Comparison of ENCODE assay signal across 8 cellular contexts in genomic region chr6:35294308-35294945, GRCh38. TPM values are rescaled to one million over a fixed set of nuclear protein-coding genes. Genes with fewer than 3 reads are reported as not detected.
DNase-seq lines count a peak whose midpoint lies in the region; ATAC-seq, FAIRE-seq and TF ChIP-seq lines count a peak whose summit lies in the region.

No MANE protein-coding gene starts in this region.

- TF ChIP-seq EP300 in stomach (IDR thresholded peaks at IDR 0.05), result no peak

- H3K4me3 ChIP-seq in SJCRH30 (no peak overlapping the region), body of pancreas (no peak overlapping the region), keratinocyte (ENCODE audit: control insufficient read depth in 2 of 3, extremely low read depth in 1 of 3, insufficient read depth in 2 of 3, low read depth in 1 of 3, low read length in 3 of 3) (no peak overlapping the region), stomach (no peak overlapping the region)

- no peak overlapping the region for H3K4me2 ChIP-seq in keratinocyte (ENCODE audit: control insufficient read depth, extremely low read depth, insufficient read depth, low read depth, low read length)

- H3K9me1 ChIP-seq in keratinocyte (ENCODE audit: control insufficient read depth, extremely low read depth, insufficient read depth, low read length), result no peaks in the 10 kb centered on the region

- H3K79me2 ChIP-seq in keratinocyte (ENCODE audit: control insufficient read depth, insufficient read depth, low read length), result peaks cover 12% of the 10 kb centered on the region

- ATAC-seq in body of pancreas, result peak; percentile 45
- ATAC-seq in HG02759 (IDR thresholded peaks at IDR 0.05; ENCODE audit: unreplicated experiment), result no peak

- H3K27ac ChIP-seq in SJCRH30, result no peak overlapping the region
- no peak overlapping the region for H3K27ac ChIP-seq in body of pancreas
- no peak overlapping the region for H3K27ac ChIP-seq in keratinocyte (ENCODE audit: control insufficient read depth, insufficient read depth, low read length)
- no peak overlapping the region for H3K27ac ChIP-seq in stomach

- H3K36me3 ChIP-seq in SJCRH30 (no peaks in the 10 kb centered on the region), body of pancreas (replicated peaks in 1 of 2; ENCODE audit: insufficient read depth in 1 of 2, low read depth in 2 of 2) (peaks cover 0 to 16% of the 10 kb centered on the region in 2 donors), keratinocyte (ENCODE audit: control insufficient read depth in 2 of 2, extremely low read depth in 1 of 2, insufficient read depth in 2 of 2, low read length in 2 of 2) (peaks cover 11 to 14% of the 10 kb centered on the region in 2 experiments), stomach (peaks cover 45 to 73% (median 66%) of the 10 kb centered on the region in 4 donors)

- intact Hi-C loops in body of pancreas (cut with DNase I), result loop anchor here (5.0 kb wide), 1 partner anchor 168 kb away; no protein-coding TSS in a partner anchor
- intact Hi-C loops in stomach (cut with DNase I; ENCODE audit: low total_unique reads), result no loop called here
- intact Hi-C loops in activated T-helper 2 cell treated with anti-CD3 and anti-CD28 coated beads, Interferon-gamma antibody, Interleukin-2, Interleukin-4, amounts not matched to agents 10 μg/mL and 5 μg/mL and 100 μg/mL, durations not matched to agents 14 hours and 24 hours and 36 hours (cut with micrococcal nuclease), result no loop called here

- peaks cover 58% of the 10 kb centered on the region for H3K36me3 Mint-ChIP-seq in activated T-helper 2 cell treated with anti-CD3 and anti-CD28 coated beads, Interferon-gamma antibody, Interleukin-2, Interleukin-4, amounts not matched to agents 10 μg/mL and 5 μg/mL and 100 μg/mL, durations not matched to agents 14 hours and 24 hours and 36 hours (ENCODE audit: low read depth)

- 52 to 54% methylated on average over 10 of the region's 10 CpGs for WGBS in body of pancreas, 2 donors
- 53 to 66% (median 56%) methylated on average over 10 of the region's 10 CpGs for WGBS in stomach, 5 donors

- H3K9me3 ChIP-seq in SJCRH30 (replicated peaks), result no peaks in the 10 kb centered on the region
- H3K9me3 ChIP-seq in body of pancreas, result no peaks in the 10 kb centered on the region
- H3K9me3 ChIP-seq in keratinocyte (ENCODE audit: control insufficient read depth, low read depth, low read length), result no peaks in the 10 kb centered on the region
- H3K9me3 ChIP-seq in stomach, result no peaks in the 10 kb centered on the region

- TF ChIP-seq CTCF in body of pancreas (IDR thresholded peaks at IDR 0.05) (peak; percentile 22 to 80 (median 71)), keratinocyte (optimal IDR thresholded peaks at IDR 0.05 in 1 of 3, IDR thresholded peaks at IDR 0.05 in 1 of 3, conservative IDR thresholded peaks at IDR 0.05 in 1 of 3; ENCODE audit: extremely low read depth in 1 of 3, insufficient read depth in 2 of 3, low read length in 3 of 3) (peak in 2 of 3 experiments; percentile 85 to 92), stomach (IDR thresholded peaks at IDR 0.05) (peak in 5 of 7 experiments; percentile 60 to 85 (median 65))

- peak; percentile 93 for FAIRE-seq in keratinocyte (lab: Jason Lieb, UNC)

- no peaks in the 10 kb centered on the region for H3K9me3 Mint-ChIP-seq in activated T-helper 2 cell treated with anti-CD3 and anti-CD28 coated beads, Interferon-gamma antibody, Interleukin-2, Interleukin-4, amounts not matched to agents 10 μg/mL and 5 μg/mL and 100 μg/mL, durations not matched to agents 14 hours and 24 hours and 36 hours

- no peak overlapping the region for H3K4me3 Mint-ChIP-seq in activated T-helper 2 cell treated with anti-CD3 and anti-CD28 coated beads, Interferon-gamma antibody, Interleukin-2, Interleukin-4, amounts not matched to agents 10 μg/mL and 5 μg/mL and 100 μg/mL, durations not matched to agents 14 hours and 24 hours and 36 hours (ENCODE audit: low read depth)

- H4K20me1 ChIP-seq in keratinocyte (ENCODE audit: control insufficient read depth, extremely low read depth, insufficient read depth, low read length), result no peaks in the 10 kb centered on the region

- H3K4me1 ChIP-seq in SJCRH30, result peaks cover 9% of the 10 kb centered on the region
- peaks cover 26% of the 10 kb centered on the region for H3K4me1 ChIP-seq in body of pancreas
- peaks cover 30% of the 10 kb centered on the region for H3K4me1 ChIP-seq in keratinocyte (ENCODE audit: control insufficient read depth, extremely low read depth, insufficient read depth, low read length)
- peaks cover 6 to 28% (median 21%) of the 10 kb centered on the region in 4 donors for H3K4me1 ChIP-seq in stomach

- H3K27ac Mint-ChIP-seq in activated T-helper 2 cell treated with anti-CD3 and anti-CD28 coated beads, Interferon-gamma antibody, Interleukin-2, Interleukin-4, amounts not matched to agents 10 μg/mL and 5 μg/mL and 100 μg/mL, durations not matched to agents 14 hours and 24 hours and 36 hours, result no peak overlapping the region

- H3K27me3 ChIP-seq in SJCRH30, result no peaks in the 10 kb centered on the region
- no peaks in the 10 kb centered on the region for H3K27me3 ChIP-seq in body of pancreas
- no peaks in the 10 kb centered on the region for H3K27me3 ChIP-seq in keratinocyte (ENCODE audit: control insufficient read depth, extremely low read depth, insufficient read depth, low read length)
- no peaks in the 10 kb centered on the region for H3K27me3 ChIP-seq in stomach

- no peak overlapping the region for H2AFZ ChIP-seq in keratinocyte (ENCODE audit: control insufficient read depth, low read length)

- H3K27me3 Mint-ChIP-seq in activated T-helper 2 cell treated with anti-CD3 and anti-CD28 coated beads, Interferon-gamma antibody, Interleukin-2, Interleukin-4, amounts not matched to agents 10 μg/mL and 5 μg/mL and 100 μg/mL, durations not matched to agents 14 hours and 24 hours and 36 hours (ENCODE audit: low read depth), result no peaks in the 10 kb centered on the region

- H3K4me1 Mint-ChIP-seq in activated T-helper 2 cell treated with anti-CD3 and anti-CD28 coated beads, Interferon-gamma antibody, Interleukin-2, Interleukin-4, amounts not matched to agents 10 μg/mL and 5 μg/mL and 100 μg/mL, durations not matched to agents 14 hours and 24 hours and 36 hours (ENCODE audit: low read depth), result peaks cover 16% of the 10 kb centered on the region

- no peak for TF ChIP-seq POLR2A in body of pancreas (IDR thresholded peaks at IDR 0.05)
- TF ChIP-seq POLR2A in stomach (IDR thresholded peaks at IDR 0.05), result no peak

- H3K9ac ChIP-seq in keratinocyte (ENCODE audit: control insufficient read depth, extremely low read depth, insufficient read depth, low read length), result no peak overlapping the region

- DNase-seq in D341Med (ENCODE audit: low spot score), result peak; percentile 76
- peak; percentile 71 for DNase-seq in HuH-7.5 (ENCODE audit: low spot score)
- peak; percentile 40 to 57 for DNase-seq in SJCRH30
- DNase-seq in body of pancreas, result peak; percentile 50 to 58 (median 56)
- no peak for DNase-seq in keratinocyte (ENCODE audit: low read depth, low spot score)
- peak; percentile 56 for DNase-seq in stomach
- no peak for DNase-seq in activated T-helper 2 cell treated with anti-CD3 and anti-CD28 coated beads, Interferon-gamma antibody, Interleukin-2, Interleukin-4, amounts not matched to agents 10 μg/mL and 5 μg/mL and 100 μg/mL, durations not matched to agents 14 hours and 24 hours and 36 hours (ENCODE audit: low spot score)

- dilution Hi-C loops in keratinocyte (cut with MboI; ENCODE audit: extremely low pct_ligation_motif_present, low sequenced_read_pairs), result no loop called here

RNA-seq across cellular contexts. Expression of gene DEF6, which starts 3.2 kb away (rescaled TPM):
- 0.20 and 1.9 TPM in 2 replicates for total RNA-seq in SJCRH30 (2014; rRNA removed; shearing (Covaris generic))
- total RNA-seq in body of pancreas (10 to 100 TPM; 10.2 to 23.3 TPM), stomach (10 to 100 TPM in 4 of 5 donors, 1 to 10 TPM in 1; 4.9 to 35.3 (median 14.9) TPM)
- polyA plus RNA-seq in keratinocyte (12.4 to 17.4 TPM (median 17.3 TPM) in 3 replicates), stomach (10 to 100 TPM; 15.2 to 32.8 (median 17.7) TPM)
- polyA plus RNA-seq in keratinocyte (2011; ENCODE audit: low read depth), result 9.1 TPM
- polyA plus RNA-seq in keratinocyte (2011; cell fraction: cytosol; rRNA removed), result 6.4 and 10.8 TPM in 2 replicates
- 22.6 and 34.0 TPM in 2 replicates for polyA plus RNA-seq in keratinocyte (2011; cell fraction: nucleus; rRNA removed)
- 12.0 and 15.8 TPM in 2 replicates for polyA plus RNA-seq in keratinocyte (2012; ENCODE audit: low replicate concordance)
- 8.1 to 13.7 TPM (median 12.6 TPM) in 3 replicates for polyA minus RNA-seq in keratinocyte
- polyA minus RNA-seq in keratinocyte (2011; cell fraction: cytosol; rRNA and poly(A)+ RNA removed), result 15.9 TPM
- polyA minus RNA-seq in keratinocyte (2011; cell fraction: nucleus; rRNA and poly(A)+ RNA removed), result 13.2 and 17.5 TPM in 2 replicates
- 120 and 121 TPM in 2 replicates for total RNA-seq in activated T-helper 2 cell treated with anti-CD3 and anti-CD28 coated beads, Interferon-gamma antibody, Interleukin-2, Interleukin-4, amounts not matched to agents 10 μg/mL and 5 μg/mL and 100 μg/mL, durations not matched to agents 14 hours and 24 hours and 36 hours

RNA-seq across cellular contexts. Expression of gene ZNF76, which starts 34.9 kb away (rescaled TPM):
- total RNA-seq in SJCRH30 (2014; rRNA removed; shearing (Covaris generic)), result 8.2 and 8.3 TPM in 2 replicates
- total RNA-seq in body of pancreas, result 10 to 100 TPM; 34.2 to 56.7 TPM
- polyA plus RNA-seq in keratinocyte, result 7.2 to 11.5 TPM (median 7.6 TPM) in 3 replicates
- polyA plus RNA-seq in keratinocyte (2011; ENCODE audit: low read depth), result 3.7 TPM
- polyA plus RNA-seq in keratinocyte (2011; cell fraction: cytosol; rRNA removed), result 5.8 and 7.7 TPM in 2 replicates
- polyA plus RNA-seq in keratinocyte (2011; cell fraction: nucleus; rRNA removed), result 22.6 and 32.4 TPM in 2 replicates
- polyA plus RNA-seq in keratinocyte (2012; ENCODE audit: low replicate concordance), result 6.7 and 7.8 TPM in 2 replicates
- 8.9 to 18.2 TPM (median 16.5 TPM) in 3 replicates for polyA minus RNA-seq in keratinocyte
- polyA minus RNA-seq in keratinocyte (2011; cell fraction: cytosol; rRNA and poly(A)+ RNA removed), result 10.7 TPM
- 9.7 and 10.9 TPM in 2 replicates for polyA minus RNA-seq in keratinocyte (2011; cell fraction: nucleus; rRNA and poly(A)+ RNA removed)
- total RNA-seq in stomach, result 10 to 100 TPM; 15.1 to 92.0 (median 38.2) TPM
- polyA plus RNA-seq in stomach, result 10 to 100 TPM; 19.4 to 23.8 (median 23.2) TPM
- 37.5 and 39.8 TPM in 2 replicates for total RNA-seq in activated T-helper 2 cell treated with anti-CD3 and anti-CD28 coated beads, Interferon-gamma antibody, Interleukin-2, Interleukin-4, amounts not matched to agents 10 μg/mL and 5 μg/mL and 100 μg/mL, durations not matched to agents 14 hours and 24 hours and 36 hours

RNA-seq across cellular contexts. Expression of gene PPARD, which starts 47.9 kb away (rescaled TPM):
- total RNA-seq in SJCRH30 (2014; rRNA removed; shearing (Covaris generic)), result 9.5 and 10.6 TPM in 2 replicates
- 10 to 100 TPM in 1 of 2 donors, 1 to 10 TPM in 1; 6.0 to 11.2 TPM for total RNA-seq in body of pancreas
- 15.1 to 24.4 TPM (median 20.6 TPM) in 3 replicates for polyA plus RNA-seq in keratinocyte
- polyA plus RNA-seq in keratinocyte (2011; ENCODE audit: low read depth), result 11.1 TPM
- 17.4 and 22.7 TPM in 2 replicates for polyA plus RNA-seq in keratinocyte (2011; cell fraction: cytosol; rRNA removed)
- polyA plus RNA-seq in keratinocyte (2011; cell fraction: nucleus; rRNA removed), result 30.6 and 39.0 TPM in 2 replicates
- 31.1 and 48.5 TPM in 2 replicates for polyA plus RNA-seq in keratinocyte (2012; ENCODE audit: low replicate concordance)
- polyA minus RNA-seq in keratinocyte, result 28.7 to 66.9 TPM (median 29.2 TPM) in 3 replicates
- 21.1 TPM for polyA minus RNA-seq in keratinocyte (2011; cell fraction: cytosol; rRNA and poly(A)+ RNA removed)
- polyA minus RNA-seq in keratinocyte (2011; cell fraction: nucleus; rRNA and poly(A)+ RNA removed), result 16.0 and 19.2 TPM in 2 replicates
- total RNA-seq in stomach, result 10 to 100 TPM in 3 of 5 donors, 1 to 10 TPM in 2; 2.6 to 34.6 (median 10.5) TPM
- polyA plus RNA-seq in stomach, result 10 to 100 TPM; 13.8 to 33.1 (median 22.0) TPM
- total RNA-seq in activated T-helper 2 cell treated with anti-CD3 and anti-CD28 coated beads, Interferon-gamma antibody, Interleukin-2, Interleukin-4, amounts not matched to agents 10 μg/mL and 5 μg/mL and 100 μg/mL, durations not matched to agents 14 hours and 24 hours and 36 hours, result 27.1 and 29.1 TPM in 2 replicates

Comparison
In these comparisons a context has a peak if more than half of its experiments do, and no peak if none do; other contexts are left out.
1. DNase-seq: peak in D341Med (single experiment), HuH-7.5 (single experiment), SJCRH30 (2 of 2), body of pancreas (4 of 4) and stomach (single experiment); none in keratinocyte (single experiment) and activated T-helper 2 cell treated with anti-CD3 and anti-CD28 coated beads, Interferon-gamma antibody, Interleukin-2, Interleukin-4, amounts not matched to agents 10 μg/mL and 5 μg/mL and 100 μg/mL, durations not matched to agents 14 hours and 24 hours and 36 hours (single experiment).
2. Peak in every context shown above with its lines, with median percentiles within 50 percentile points of each other: CTCF ChIP-seq.